8 cellular contexts compared by ENCODE assay signal in genomic region chr3:101829066-101829830, GRCh38.
A peak's percentile ranks its signal among the peaks of the same experiment; 100 is the strongest.
DNase-seq lines count a peak whose midpoint lies in the region; ATAC-seq and TF ChIP-seq lines count a peak whose summit lies in the region.

No MANE protein-coding gene starts in this region.

- H3K79me2 ChIP-seq in parathyroid adenoma = no peaks in the 10 kb centered on the region

- peak; percentile 41 for ATAC-seq in GM19372 (IDR thresholded peaks at IDR 0.05; ENCODE audit: low read depth, unreplicated experiment)
- ATAC-seq in HG03457 (IDR thresholded peaks at IDR 0.05; ENCODE audit: unreplicated experiment) = peak; percentile 45

- no peaks in the 10 kb centered on the region for H3K36me3 ChIP-seq in parathyroid adenoma (ENCODE audit: control insufficient read depth, insufficient read depth, low read length)

- no peaks in the 10 kb centered on the region for H3K9me3 ChIP-seq in parathyroid adenoma (ENCODE audit: control insufficient read depth, low read length)

- peak overlapping the region; percentile 58 for H2AFZ ChIP-seq in parathyroid adenoma

- DNase-seq in AG08395 (ENCODE audit: low spot score) (peak; percentile 52), fibroblast of mammary gland (ENCODE audit: low read depth) (peak; percentile 90), DMS53 treated with DMSO at 0.1 percent for 48 hours (lab: John Stamatoyannopoulos, UW; ENCODE audit: unreplicated experiment) (no peak), NCI-H2171 (lab: John Stamatoyannopoulos, UW) (no peak)
- peak; percentile 70 for DNase-seq in activated CD8-positive, alpha-beta memory T cell treated with anti-CD3 and anti-CD28 coated beads for 24 hours

- no peaks in the 10 kb centered on the region for H3K27me3 ChIP-seq in parathyroid adenoma (ENCODE audit: control insufficient read depth, insufficient read depth, low read length)

- H3K4me2 ChIP-seq in parathyroid adenoma (ENCODE audit: low read length) = no peak overlapping the region

- no peak for TF ChIP-seq CTCF in fibroblast of mammary gland (conservative IDR thresholded peaks at IDR 0.05; ENCODE audit: control insufficient read depth, insufficient read depth, low read depth, low read length)
- no peak for TF ChIP-seq CTCF in parathyroid adenoma (IDR thresholded peaks at IDR 0.05)

- H3K27ac ChIP-seq in parathyroid adenoma = peak overlapping the region; percentile 47

- no peak overlapping the region for H3K4me3 ChIP-seq in fibroblast of mammary gland (ENCODE audit: control insufficient read depth, low read depth, low read length)
- H3K4me3 ChIP-seq in parathyroid adenoma (ENCODE audit: low read depth, low read length) = no peak overlapping the region

- H3K4me1 ChIP-seq in parathyroid adenoma = peaks cover 13% of the 10 kb centered on the region

- no peak overlapping the region for H3K9ac ChIP-seq in parathyroid adenoma

Comparison
In these comparisons a context has a peak if more than half of its experiments do, and no peak if none do; other contexts are left out.
1. DNase-seq: peak in AG08395 (single experiment), activated CD8-positive, alpha-beta memory T cell treated with anti-CD3 and anti-CD28 coated beads for 24 hours (single experiment) and fibroblast of mammary gland (single experiment); none in DMS53 treated with DMSO at 0.1 percent for 48 hours (single experiment) and NCI-H2171 (single experiment).